In the genomic region with DNA sequence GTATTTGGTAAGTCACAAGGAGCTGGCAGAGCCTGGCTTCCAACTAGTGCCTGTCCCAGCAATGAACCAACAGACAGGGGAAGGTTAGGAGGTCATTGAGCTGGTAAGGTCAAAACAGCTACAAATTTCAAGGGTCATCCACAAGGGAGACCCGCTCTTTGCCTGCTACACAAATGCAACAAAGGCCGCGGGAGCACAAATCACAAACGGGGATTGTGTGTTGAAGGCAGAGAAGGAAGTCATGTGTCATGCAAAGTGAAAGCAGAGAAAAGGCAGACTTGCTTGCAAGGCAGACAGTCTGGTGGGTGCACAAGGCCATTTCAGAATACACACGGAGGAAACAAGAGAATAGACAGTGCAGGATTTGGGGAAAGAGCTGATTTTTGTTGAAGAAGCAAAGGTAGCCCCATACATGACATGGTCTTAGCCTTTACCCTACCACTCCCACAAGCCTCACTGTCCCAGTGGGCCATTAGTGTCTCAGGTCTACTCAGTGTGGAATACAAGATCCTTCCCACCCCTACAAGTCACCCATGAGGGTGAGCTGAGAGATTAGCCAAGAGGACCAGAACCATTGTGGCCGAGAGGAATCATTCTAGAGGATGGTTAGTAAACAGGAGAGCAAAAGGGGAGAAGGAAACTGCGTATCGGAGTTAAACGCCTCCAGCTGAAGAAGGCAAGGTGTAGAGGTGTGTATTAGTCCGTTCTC, we compare ENCODE assay signal across 10 cellular contexts. TPM values are rescaled to one million over a fixed set of nuclear protein-coding genes. Genes with fewer than 3 reads are reported as not detected.
DNase-seq lines count a peak whose midpoint lies in the region; ATAC-seq and TF ChIP-seq lines count a peak whose summit lies in the region.
"Had no signal": no experiment of that assay in that cellular context is flagged by ENCODE, and none has a peak within 500 bp of the region (broad histone marks: within the 10 kb centered on the region; RNA-seq: fewer than 3 reads in every experiment).

No MANE protein-coding gene starts in this region.

- TF ChIP-seq POLR2A in right lobe of liver (IDR thresholded peaks at IDR 0.05): no peak
- TF ChIP-seq POLR2A in tibial nerve (IDR thresholded peaks at IDR 0.05): peak in 1 of 2 donors; percentile 35

- H3K27ac Mint-ChIP-seq in activated T-helper 2 cell treated with anti-CD3 and anti-CD28 coated beads, Interferon-gamma antibody, Interleukin-2, Interleukin-4, amounts not matched to agents 10 μg/mL and 5 μg/mL and 100 μg/mL, durations not matched to agents 14 hours and 24 hours and 36 hours: peak overlapping the region; percentile 70

- DNase-seq in Right ventricle myocardium inferior (ENCODE audit: missing footprints) (no peak), right atrium auricular region (ENCODE audit: low spot score) (no peak), right lobe of liver (no peak), tibial nerve (ENCODE audit: low spot score in 2 of 2) (no peak), middle frontal gyrus (ENCODE audit: extremely low spot score, low spot score) (no peak), epidermal melanocyte (ENCODE audit: insufficient read length, low spot score) (no peak)
- DNase-seq in activated T-helper 2 cell treated with anti-CD3 and anti-CD28 coated beads, Interferon-gamma antibody, Interleukin-2, Interleukin-4, amounts not matched to agents 10 μg/mL and 5 μg/mL and 100 μg/mL, durations not matched to agents 14 hours and 24 hours and 36 hours (ENCODE audit: low spot score): peak; percentile 24
- DNase-seq: SHP77 treated with DMSO at 0.1 percent for 48 hours had no signal

- no peak for TF ChIP-seq CTCF in right atrium auricular region (IDR thresholded peaks at IDR 0.05)
- no peak for TF ChIP-seq CTCF in right lobe of liver (IDR thresholded peaks at IDR 0.05)
- no peak for TF ChIP-seq CTCF in tibial nerve (IDR thresholded peaks at IDR 0.05)

- H3K4me3 ChIP-seq in right atrium auricular region (no peak overlapping the region), right lobe of liver (no peak overlapping the region), tibial nerve (no peak overlapping the region)
- H3K4me3 ChIP-seq: prostate gland had no signal

- H3K36me3 ChIP-seq in right atrium auricular region (no peaks in the 10 kb centered on the region), right lobe of liver (no peaks in the 10 kb centered on the region), tibial nerve (no peaks in the 10 kb centered on the region)
- H3K36me3 ChIP-seq: prostate gland had no signal

- peak overlapping the region; percentile 45 for H3K4me3 Mint-ChIP-seq in activated T-helper 2 cell treated with anti-CD3 and anti-CD28 coated beads, Interferon-gamma antibody, Interleukin-2, Interleukin-4, amounts not matched to agents 10 μg/mL and 5 μg/mL and 100 μg/mL, durations not matched to agents 14 hours and 24 hours and 36 hours (ENCODE audit: low read depth)

- H3K9me3 ChIP-seq in right atrium auricular region (no peaks in the 10 kb centered on the region), right lobe of liver (no peaks in the 10 kb centered on the region), tibial nerve (no peaks in the 10 kb centered on the region)
- H3K9me3 ChIP-seq: prostate gland had no signal

- H3K4me1 Mint-ChIP-seq in activated T-helper 2 cell treated with anti-CD3 and anti-CD28 coated beads, Interferon-gamma antibody, Interleukin-2, Interleukin-4, amounts not matched to agents 10 μg/mL and 5 μg/mL and 100 μg/mL, durations not matched to agents 14 hours and 24 hours and 36 hours (ENCODE audit: low read depth): peaks cover 44% of the 10 kb centered on the region

- H3K4me1 ChIP-seq in right atrium auricular region (no peaks in the 10 kb centered on the region), right lobe of liver (peaks cover 0 to 11% (median 0%) of the 10 kb centered on the region in 4 donors), tibial nerve (peaks cover 0 to 34% (median 17%) of the 10 kb centered on the region in 4 donors)
- H3K4me1 ChIP-seq: prostate gland had no signal

- H3K36me3 Mint-ChIP-seq in activated T-helper 2 cell treated with anti-CD3 and anti-CD28 coated beads, Interferon-gamma antibody, Interleukin-2, Interleukin-4, amounts not matched to agents 10 μg/mL and 5 μg/mL and 100 μg/mL, durations not matched to agents 14 hours and 24 hours and 36 hours (ENCODE audit: low read depth): peaks cover 16% of the 10 kb centered on the region

- ATAC-seq in Right ventricle myocardium inferior (peak; percentile 20), right lobe of liver (peak; percentile 71 to 85 (median 78)), HG02610 (IDR thresholded peaks at IDR 0.05; ENCODE audit: unreplicated experiment) (no peak)

- H3K27me3 Mint-ChIP-seq in activated T-helper 2 cell treated with anti-CD3 and anti-CD28 coated beads, Interferon-gamma antibody, Interleukin-2, Interleukin-4, amounts not matched to agents 10 μg/mL and 5 μg/mL and 100 μg/mL, durations not matched to agents 14 hours and 24 hours and 36 hours (ENCODE audit: low read depth): no peaks in the 10 kb centered on the region

- no peaks in the 10 kb centered on the region for H3K9me3 Mint-ChIP-seq in activated T-helper 2 cell treated with anti-CD3 and anti-CD28 coated beads, Interferon-gamma antibody, Interleukin-2, Interleukin-4, amounts not matched to agents 10 μg/mL and 5 μg/mL and 100 μg/mL, durations not matched to agents 14 hours and 24 hours and 36 hours

- intact Hi-C loops in Right ventricle myocardium inferior (cut with DNase I) (no loop called here), right lobe of liver (cut with DNase I) (no loop called here)
- intact Hi-C loops in activated T-helper 2 cell treated with anti-CD3 and anti-CD28 coated beads, Interferon-gamma antibody, Interleukin-2, Interleukin-4, amounts not matched to agents 10 μg/mL and 5 μg/mL and 100 μg/mL, durations not matched to agents 14 hours and 24 hours and 36 hours (cut with micrococcal nuclease): no loop called here

- H3K27ac ChIP-seq in right atrium auricular region (no peak overlapping the region), right lobe of liver (peak overlapping the region in 1 of 3 donors; percentile 2), tibial nerve (peak overlapping the region; percentile 42 to 86 (median 68))
- H3K27ac ChIP-seq: prostate gland had no signal

- peak in 1 of 2 donors; percentile 86 for TF ChIP-seq EP300 in tibial nerve (IDR thresholded peaks at IDR 0.05)

- H3K27me3 ChIP-seq in right atrium auricular region: no peaks in the 10 kb centered on the region
- H3K27me3 ChIP-seq in right lobe of liver: no peaks in the 10 kb centered on the region
- H3K27me3 ChIP-seq in tibial nerve: no peaks in the 10 kb centered on the region

- 50% methylated on average over 10 of the region's 10 CpGs for WGBS in right lobe of liver (ENCODE audit: insufficient coverage, low coverage, low lambda C conversion rate, missing lambda C conversion rate)
- WGBS in tibial nerve, 2 donors: 60 to 72% methylated on average over 10 of the region's 10 CpGs

RNA-seq across cellular contexts. Expression of gene SAMHD1, which starts 18.1 kb away (rescaled TPM):
- total RNA-seq in Right ventricle myocardium inferior (52.2 TPM), right atrium auricular region (100 to 1,000 TPM in 1 of 2 donors, 10 to 100 TPM in 1; 87.2 to 144 TPM), right lobe of liver (10 to 100 TPM; 22.6 to 40.5 (median 30.7) TPM), tibial nerve (100 to 1,000 TPM; 466 to 595 (median 566) TPM)
- 44.1 and 45.7 TPM in 2 replicates for total RNA-seq in activated T-helper 2 cell treated with anti-CD3 and anti-CD28 coated beads, Interferon-gamma antibody, Interleukin-2, Interleukin-4, amounts not matched to agents 10 μg/mL and 5 μg/mL and 100 μg/mL, durations not matched to agents 14 hours and 24 hours and 36 hours

Comparison
In these comparisons a context has a peak if more than half of its experiments do, and no peak if none do; other contexts are left out.
1. H3K27ac ChIP-seq: peak in tibial nerve (4 of 4); none in right atrium auricular region (0 of 2).